In genomic region chr12:104377507-104377812, GRCh38 we compare ENCODE assay signal across 19 cellular contexts.
"Had no signal": no experiment of that assay in that cellular context is flagged by ENCODE, and none has a peak within 500 bp of the region (broad histone marks: within the 10 kb centered on the region; RNA-seq: fewer than 3 reads in every experiment).

No MANE protein-coding gene starts in this region.

- H3K27ac ChIP-seq: lower lobe of right lung, prostate gland, thyroid gland had no signal

- H3K27me3 ChIP-seq: thyroid gland had no signal

- H3K9me3 ChIP-seq: lower lobe of right lung, mucosa of descending colon, prostate gland, thyroid gland had no signal

- FAIRE-seq: kidney had no signal

- H3K27ac Mint-ChIP-seq: activated B cell treated with CpG ODN at 0.5 μM for 24 hours; activated CD4-positive, alpha-beta T cell treated with anti-CD3 and anti-CD28 coated beads for 36 hours; activated naive CD8-positive, alpha-beta T cell treated with anti-CD3 and anti-CD28 coated beads, Interleukin-2, amount 50 U/mL, for 24 hours; brain; stimulated activated naive CD8-positive, alpha-beta T cell treated with anti-CD3 and anti-CD28 coated beads, Interleukin-15, Interleukin-2, amounts not matched to agents 100 ng/mL and 50 ng/mL, for 24 hours had no signal

- H3K9me3 Mint-ChIP-seq: activated B cell treated with CpG ODN at 0.5 μM for 24 hours; activated naive CD8-positive, alpha-beta T cell treated with anti-CD3 and anti-CD28 coated beads, Interleukin-2, amount 50 U/mL, for 24 hours; naive B cell; stimulated activated naive CD8-positive, alpha-beta T cell treated with anti-CD3 and anti-CD28 coated beads, Interleukin-15, Interleukin-2, amounts not matched to agents 100 ng/mL and 50 ng/mL, for 24 hours had no signal

- H3K36me3 ChIP-seq: lower lobe of right lung, prostate gland, thyroid gland had no signal

- H3K4me3 ChIP-seq: lower lobe of right lung, mucosa of descending colon, prostate gland, thyroid gland had no signal

- ATAC-seq: activated CD4-positive, alpha-beta T cell treated with anti-CD3 and anti-CD28 coated beads for 36 hours; activated naive CD8-positive, alpha-beta T cell treated with anti-CD3 and anti-CD28 coated beads, Interleukin-2, amount 50 U/mL, for 24 hours; lower lobe of right lung; mucosa of descending colon had no signal

- H3K4me1 ChIP-seq: prostate gland had no signal

- H3K36me3 Mint-ChIP-seq: brain, naive B cell had no signal

- H3K4me3 Mint-ChIP-seq: activated B cell treated with CpG ODN at 0.5 μM for 24 hours; activated CD4-positive, alpha-beta T cell treated with anti-CD3 and anti-CD28 coated beads for 36 hours; activated naive CD8-positive, alpha-beta T cell treated with anti-CD3 and anti-CD28 coated beads, Interleukin-2, amount 50 U/mL, for 24 hours; brain; naive B cell; neural crest cell; stimulated activated naive CD8-positive, alpha-beta T cell treated with anti-CD3 and anti-CD28 coated beads, Interleukin-15, Interleukin-2, amounts not matched to agents 100 ng/mL and 50 ng/mL, for 24 hours had no signal

- DNase-seq: activated B cell treated with CpG ODN at 0.5 μM for 24 hours; activated CD4-positive, alpha-beta T cell treated with anti-CD3 and anti-CD28 coated beads for 36 hours; activated CD4-positive, alpha-beta T cell treated with anti-CD3 and anti-CD28 coated beads, Interleukin-2, amount 50 U/mL, for 4 hours; activated effector memory CD4-positive, alpha-beta T cell treated with anti-CD3 and anti-CD28 coated beads, Interleukin-2, amount 50 U/mL, for 16 hours; activated naive CD4-positive, alpha-beta T cell treated with anti-CD3 and anti-CD28 coated beads, Interleukin-2, amount 50 U/mL, for 16 hours; activated naive CD8-positive, alpha-beta T cell treated with anti-CD3 and anti-CD28 coated beads, Interleukin-2, amount 50 U/mL, for 24 hours; activated T-cell treated with anti-CD3 and anti-CD28 coated beads, Interleukin-2, amount 50 U/mL, for 48 hours; kidney; lower lobe of right lung; mesendoderm; mucosa of descending colon; naive B cell; stimulated activated CD4-positive, alpha-beta T cell treated with anti-CD3 and anti-CD28 coated beads, Interleukin-12 subunit alpha, Interleukin-12 subunit beta, amount 100 ng/mL, for 4 hours; stimulated activated CD4-positive, alpha-beta T cell treated with anti-CD3 and anti-CD28 coated beads, Interleukin-4, amount 100 ng/mL, for 4 hours had no signal
